12 cellular contexts compared by ENCODE assay signal in genomic region chr9:3794005-3794404, GRCh38.
DNase-seq lines count a peak whose midpoint lies in the region; ATAC-seq and TF ChIP-seq lines count a peak whose summit lies in the region.
"Had no signal": no experiment of that assay in that cellular context is flagged by ENCODE, and none has a peak within 500 bp of the region (broad histone marks: within the 10 kb centered on the region; RNA-seq: fewer than 3 reads in every experiment).

No MANE protein-coding gene starts in this region.

- TF ChIP-seq CTCF in astrocyte of the spinal cord (IDR thresholded peaks at IDR 0.05; ENCODE audit: low read depth, low read length): no peak
- TF ChIP-seq CTCF in left lung (IDR thresholded peaks at IDR 0.05): no peak
- TF ChIP-seq CTCF in esophagus muscularis mucosa (IDR thresholded peaks at IDR 0.05): no peak

- intact Hi-C loops in left lung (cut with DNase I) (no loop called here), esophagus muscularis mucosa (cut with DNase I) (no loop called here)

- peak; percentile 52 for DNase-seq in COLO668 (lab: John Stamatoyannopoulos, UW; ENCODE audit: unreplicated experiment)
- DNase-seq in NCI-H1436 treated with DMSO at 0.1 percent for 48 hours (lab: John Stamatoyannopoulos, UW): peak; percentile 52
- peak; percentile 38 for DNase-seq in astrocyte of the spinal cord (ENCODE audit: low read depth, low spot score)
- no peak for DNase-seq in left lung
- no peak for DNase-seq in erythroblast (lab: John Stamatoyannopoulos, UW)
- DNase-seq in esophagus muscularis mucosa (ENCODE audit: extremely low spot score): no peak
- DNase-seq in SHP77 (lab: John Stamatoyannopoulos, UW): no peak
- DNase-seq: activated naive CD4-positive, alpha-beta T cell treated with anti-CD3 and anti-CD28 coated beads for 36 hours; C1 segment of cervical spinal cord; heart left ventricle had no signal

- peak overlapping the region in 1 of 2 donors; percentile 7 for H3K27ac ChIP-seq in left lung
- no peak overlapping the region for H3K27ac ChIP-seq in esophagus muscularis mucosa (replicated peaks in 1 of 4)
- H3K27ac ChIP-seq: prostate gland had no signal

- H3K4me1 ChIP-seq in left lung: no peaks in the 10 kb centered on the region
- H3K4me1 ChIP-seq in esophagus muscularis mucosa: no peaks in the 10 kb centered on the region
- H3K4me1 ChIP-seq: heart left ventricle, prostate gland had no signal

- H3K4me3 ChIP-seq in astrocyte of the spinal cord (ENCODE audit: low read depth, low read length) (no peak overlapping the region), left lung (no peak overlapping the region), esophagus muscularis mucosa (no peak overlapping the region)
- H3K4me3 ChIP-seq: heart left ventricle, prostate gland had no signal

- 54% methylated on average over 6 of the region's 6 CpGs for WGBS in esophagus muscularis mucosa

- H3K27me3 ChIP-seq in left lung (no peaks in the 10 kb centered on the region), esophagus muscularis mucosa (no peaks in the 10 kb centered on the region)
- H3K27me3 ChIP-seq: heart left ventricle had no signal

- peak; percentile 57 for ATAC-seq in left lung
- no peak for ATAC-seq in GM21825 (IDR thresholded peaks at IDR 0.05; ENCODE audit: unreplicated experiment)

- H3K36me3 ChIP-seq in left lung: no peaks in the 10 kb centered on the region
- H3K36me3 ChIP-seq in esophagus muscularis mucosa: no peaks in the 10 kb centered on the region
- H3K36me3 ChIP-seq: heart left ventricle, prostate gland had no signal

- no peak for TF ChIP-seq EP300 in esophagus muscularis mucosa (IDR thresholded peaks at IDR 0.05)

- in situ Hi-C loops in astrocyte of the spinal cord (cut with HindIII; ENCODE audit: low sequenced_read_pairs): no loop called here

- no peaks in the 10 kb centered on the region for H3K9me3 ChIP-seq in left lung
- H3K9me3 ChIP-seq in esophagus muscularis mucosa: no peaks in the 10 kb centered on the region
- H3K9me3 ChIP-seq: heart left ventricle, prostate gland had no signal

- TF ChIP-seq POLR2A in erythroblast (IDR thresholded peaks at IDR 0.05; ENCODE audit: low read length) (no peak), esophagus muscularis mucosa (IDR thresholded peaks at IDR 0.05; ENCODE audit: low read depth) (no peak)

Comparison
In these comparisons a context has a peak if more than half of its experiments do, and no peak if none do; other contexts are left out.
1. DNase-seq: peak in COLO668 (single experiment), NCI-H1436 treated with DMSO at 0.1 percent for 48 hours (single experiment) and astrocyte of the spinal cord (single experiment); none in left lung (0 of 2), erythroblast (0 of 2), esophagus muscularis mucosa (single experiment) and SHP77 (0 of 2).